ENCODE assay signal across 17 cellular contexts in the genomic region with DNA sequence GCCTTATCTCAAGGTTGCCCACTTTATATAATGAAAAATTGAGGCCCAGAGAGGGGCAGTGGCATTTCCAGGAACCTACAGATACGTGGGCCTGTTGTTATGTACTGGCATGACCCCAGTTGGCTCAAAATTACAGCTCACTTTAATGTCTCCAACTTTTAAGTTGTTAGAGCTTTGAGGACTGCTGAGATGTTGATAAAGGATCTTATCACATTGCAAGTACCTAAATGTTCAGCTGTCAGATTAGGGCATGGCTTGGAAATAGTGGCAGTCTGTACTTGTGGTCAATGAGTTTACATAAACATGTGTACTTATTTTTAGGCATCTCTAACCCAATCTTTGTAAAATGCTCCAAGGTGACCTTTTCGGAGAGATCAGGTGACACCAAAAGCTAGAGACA. TPM values are rescaled to one million over a fixed set of nuclear protein-coding genes. Genes with fewer than 3 reads are reported as not detected.
DNase-seq lines count a peak whose midpoint lies in the region; ATAC-seq and TF ChIP-seq lines count a peak whose summit lies in the region.
"Had no signal": no experiment of that assay in that cellular context is flagged by ENCODE, and none has a peak within 500 bp of the region (broad histone marks: within the 10 kb centered on the region; RNA-seq: fewer than 3 reads in every experiment).

No MANE protein-coding gene starts in this region.

- no peak overlapping the region for H3K4me3 ChIP-seq in MM.1S (ENCODE audit: low read length)
- H3K4me3 ChIP-seq in parathyroid adenoma (ENCODE audit: low read depth, low read length) = no peak overlapping the region
- no peak overlapping the region for H3K4me3 ChIP-seq in GM23338
- H3K4me3 ChIP-seq: BLaER1 treated with 17β-estradiol and CSF1 and Interleukin-3, amounts not matched to agents 10 nM and 100 nM had no signal

- no peak overlapping the region for H3K9ac ChIP-seq in MM.1S (ENCODE audit: low read length)
- H3K9ac ChIP-seq in parathyroid adenoma = no peak overlapping the region
- H3K9ac ChIP-seq: BLaER1 treated with 17β-estradiol and CSF1 and Interleukin-3, amounts not matched to agents 10 nM and 100 nM had no signal

- no peaks in the 10 kb centered on the region; the same call in 1 of the 2 replicates for H3K4me1 ChIP-seq in MM.1S (ENCODE audit: low read length)
- H3K4me1 ChIP-seq in parathyroid adenoma = peaks cover 41% of the 10 kb centered on the region
- no peaks in the 10 kb centered on the region for H3K4me1 ChIP-seq in GM23338 (ENCODE audit: insufficient read depth)
- H3K4me1 ChIP-seq: BLaER1 treated with 17β-estradiol and CSF1 and Interleukin-3, amounts not matched to agents 10 nM and 100 nM; Caco-2 had no signal

- POLR2A ChIA-PET in CD4-positive, alpha-beta T cell (lab: Charles Lee) = no interaction called here

- CTCF ChIA-PET in CD4-positive, alpha-beta T cell (lab: Charles Lee) = no interaction called here

- intact Hi-C loops in CD4-positive, alpha-beta T cell (cut with DNase I, micrococcal nuclease) = no loop called here

- no peak overlapping the region for H3K27ac Mint-ChIP-seq in CD4-positive, alpha-beta T cell
- no peak overlapping the region for H3K27ac Mint-ChIP-seq in GM23338
- H3K27ac Mint-ChIP-seq: B cell, HFFc6 had no signal

- H3K36me3 ChIP-seq in MM.1S (replicated peaks; ENCODE audit: insufficient read depth, low read length) (no peaks in the 10 kb centered on the region), parathyroid adenoma (ENCODE audit: control insufficient read depth, insufficient read depth, low read length) (no peaks in the 10 kb centered on the region), GM23338 (ENCODE audit: insufficient read depth) (no peaks in the 10 kb centered on the region)

- no peaks in the 10 kb centered on the region for H3K79me2 ChIP-seq in MM.1S (ENCODE audit: low read length)
- H3K79me2 ChIP-seq in parathyroid adenoma = no peaks in the 10 kb centered on the region
- no peaks in the 10 kb centered on the region for H3K79me2 ChIP-seq in GM23338 (replicated peaks; ENCODE audit: insufficient read depth)

- no peak for ATAC-seq in CD4-positive, alpha-beta T cell (ENCODE audit: poor library complexity)
- ATAC-seq in GM23338 = no peak
- ATAC-seq: HCT116 had no signal

- no peaks in the 10 kb centered on the region for H3K27me3 Mint-ChIP-seq in CD4-positive, alpha-beta T cell
- H3K27me3 Mint-ChIP-seq in GM23338 (ENCODE audit: insufficient read depth, low read depth, poor library complexity) = no peaks in the 10 kb centered on the region
- H3K27me3 Mint-ChIP-seq: B cell; CD8-positive, alpha-beta memory T cell had no signal

- H3K4me2 ChIP-seq in MM.1S (ENCODE audit: low read depth, low read length) (no peak overlapping the region), parathyroid adenoma (ENCODE audit: low read length) (no peak overlapping the region), GM23338 (no peak overlapping the region)

- H4K20me1 ChIP-seq in MM.1S (ENCODE audit: insufficient read depth, low read length) = no peaks in the 10 kb centered on the region
- no peaks in the 10 kb centered on the region for H4K20me1 ChIP-seq in GM23338 (replicated peaks; ENCODE audit: insufficient read depth)
- H4K20me1 ChIP-seq: BLaER1 treated with 17β-estradiol and CSF1 and Interleukin-3, amounts not matched to agents 10 nM and 100 nM had no signal

- H3K9me3 ChIP-seq in MM.1S (replicated peaks; ENCODE audit: insufficient read depth, low read length) (no peaks in the 10 kb centered on the region), parathyroid adenoma (ENCODE audit: control insufficient read depth, low read length) (no peaks in the 10 kb centered on the region)
- H3K9me3 ChIP-seq in CD4-positive, alpha-beta T cell (ENCODE audit: control insufficient read depth, low read length) = no peaks in the 10 kb centered on the region
- H3K9me3 ChIP-seq: BLaER1 treated with 17β-estradiol and CSF1 and Interleukin-3, amounts not matched to agents 10 nM and 100 nM; Caco-2 had no signal

- TF ChIP-seq CTCF in MM.1S (IDR thresholded peaks at IDR 0.05; ENCODE audit: low read length) (no peak), parathyroid adenoma (IDR thresholded peaks at IDR 0.05) (no peak), GM23338 (conservative IDR thresholded peaks at IDR 0.05; ENCODE audit: low read depth in 2 of 2) (no peak)
- TF ChIP-seq CTCF in CD4-positive, alpha-beta T cell (IDR thresholded peaks at IDR 0.05) = no peak

- H3K36me3 Mint-ChIP-seq in CD4-positive, alpha-beta T cell (ENCODE audit: low read depth) = peaks cover 6% of the 10 kb centered on the region
- H3K36me3 Mint-ChIP-seq in GM23338 (ENCODE audit: low read depth) = no peaks in the 10 kb centered on the region

- peak; percentile 20 for DNase-seq in MM.1S
- peak; percentile 15 to 78 for DNase-seq in erythroblast (lab: John Stamatoyannopoulos, UW)
- no peak for DNase-seq in HuH-7 (ENCODE audit: low spot score)
- no peak for DNase-seq in CD4-positive, alpha-beta T cell
- DNase-seq in GM23338 (ENCODE audit: low spot score) = no peak
- DNase-seq: Caco-2; CD8-positive, alpha-beta memory T cell; GOT3; H7; HFFc6; IMR-90 had no signal

- H2AFZ ChIP-seq in MM.1S (ENCODE audit: low read length) = no peak overlapping the region
- peak overlapping the region; percentile 77 for H2AFZ ChIP-seq in parathyroid adenoma
- no peak overlapping the region for H2AFZ ChIP-seq in GM23338

- H3K9me2 ChIP-seq in MM.1S (replicated peaks; ENCODE audit: insufficient read depth, low read length) (no peaks in the 10 kb centered on the region), GM23338 (ENCODE audit: insufficient read depth) (no peaks in the 10 kb centered on the region)

- H3K4me1 Mint-ChIP-seq in CD4-positive, alpha-beta T cell (ENCODE audit: low read depth) = no peaks in the 10 kb centered on the region
- peaks cover 5% of the 10 kb centered on the region; the same call in 1 of the 3 replicates for H3K4me1 Mint-ChIP-seq in GM23338
- H3K4me1 Mint-ChIP-seq: B cell had no signal

- no peak overlapping the region for H3K27ac ChIP-seq in MM.1S (ENCODE audit: low read length)
- peak overlapping the region; percentile 90 for H3K27ac ChIP-seq in parathyroid adenoma
- H3K27ac ChIP-seq in CD4-positive, alpha-beta T cell (ENCODE audit: low read depth, low read length) = no peak overlapping the region
- no peak overlapping the region for H3K27ac ChIP-seq in GM23338 (ENCODE audit: low read depth)
- H3K27ac ChIP-seq: BLaER1 treated with 17β-estradiol and CSF1 and Interleukin-3, amounts not matched to agents 10 nM and 100 nM; HL-60 had no signal

- H3F3A ChIP-seq in MM.1S (ENCODE audit: insufficient read depth, low read length) (no peaks in the 10 kb centered on the region), GM23338 (replicated peaks; ENCODE audit: low read depth) (no peaks in the 10 kb centered on the region)

- H3K9me3 Mint-ChIP-seq in CD4-positive, alpha-beta T cell = no peaks in the 10 kb centered on the region
- H3K9me3 Mint-ChIP-seq in GM23338 = no peaks in the 10 kb centered on the region
- H3K9me3 Mint-ChIP-seq: CD8-positive, alpha-beta memory T cell; HFFc6 had no signal

- no peaks in the 10 kb centered on the region for H3K27me3 ChIP-seq in MM.1S (replicated peaks; ENCODE audit: insufficient read depth, low read length)
- no peaks in the 10 kb centered on the region for H3K27me3 ChIP-seq in parathyroid adenoma (ENCODE audit: control insufficient read depth, insufficient read depth, low read length)
- no peaks in the 10 kb centered on the region for H3K27me3 ChIP-seq in CD4-positive, alpha-beta T cell (ENCODE audit: control insufficient read depth, insufficient read depth, low read length)
- no peaks in the 10 kb centered on the region for H3K27me3 ChIP-seq in GM23338 (ENCODE audit: insufficient read depth)
- H3K27me3 ChIP-seq: BLaER1 treated with 17β-estradiol and CSF1 and Interleukin-3, amounts not matched to agents 10 nM and 100 nM had no signal

- no peak for TF ChIP-seq POLR2A in erythroblast (IDR thresholded peaks at IDR 0.05; ENCODE audit: low read length)

- no peak overlapping the region for H3K4me3 Mint-ChIP-seq in CD4-positive, alpha-beta T cell
- H3K4me3 Mint-ChIP-seq in GM23338 = no peak overlapping the region
- H3K4me3 Mint-ChIP-seq: B cell; CD8-positive, alpha-beta memory T cell; HFFc6 had no signal

TF ChIP-seq in GM23338, 12 proteins besides CTCF, POLR2A, EP300 and RAD21 (continues in another document):
- TF ChIP-seq NANOG (IDR thresholded peaks at IDR 0.05; ENCODE audit: borderline replicate concordance) (no peak), ZNF114 (CRISPR knock-in tag; IDR thresholded peaks at IDR 0.05) (no peak), EZH2 (IDR thresholded peaks at IDR 0.05; ENCODE audit: low read depth, unreplicated experiment) (no peak), POLR2AphosphoS5 (IDR thresholded peaks at IDR 0.05; ENCODE audit: low read depth) (no peak), EZH2phosphoT487 (IDR thresholded peaks at IDR 0.05; ENCODE audit: unreplicated experiment) (no peak)
- TF ChIP-seq, protein P1, sequence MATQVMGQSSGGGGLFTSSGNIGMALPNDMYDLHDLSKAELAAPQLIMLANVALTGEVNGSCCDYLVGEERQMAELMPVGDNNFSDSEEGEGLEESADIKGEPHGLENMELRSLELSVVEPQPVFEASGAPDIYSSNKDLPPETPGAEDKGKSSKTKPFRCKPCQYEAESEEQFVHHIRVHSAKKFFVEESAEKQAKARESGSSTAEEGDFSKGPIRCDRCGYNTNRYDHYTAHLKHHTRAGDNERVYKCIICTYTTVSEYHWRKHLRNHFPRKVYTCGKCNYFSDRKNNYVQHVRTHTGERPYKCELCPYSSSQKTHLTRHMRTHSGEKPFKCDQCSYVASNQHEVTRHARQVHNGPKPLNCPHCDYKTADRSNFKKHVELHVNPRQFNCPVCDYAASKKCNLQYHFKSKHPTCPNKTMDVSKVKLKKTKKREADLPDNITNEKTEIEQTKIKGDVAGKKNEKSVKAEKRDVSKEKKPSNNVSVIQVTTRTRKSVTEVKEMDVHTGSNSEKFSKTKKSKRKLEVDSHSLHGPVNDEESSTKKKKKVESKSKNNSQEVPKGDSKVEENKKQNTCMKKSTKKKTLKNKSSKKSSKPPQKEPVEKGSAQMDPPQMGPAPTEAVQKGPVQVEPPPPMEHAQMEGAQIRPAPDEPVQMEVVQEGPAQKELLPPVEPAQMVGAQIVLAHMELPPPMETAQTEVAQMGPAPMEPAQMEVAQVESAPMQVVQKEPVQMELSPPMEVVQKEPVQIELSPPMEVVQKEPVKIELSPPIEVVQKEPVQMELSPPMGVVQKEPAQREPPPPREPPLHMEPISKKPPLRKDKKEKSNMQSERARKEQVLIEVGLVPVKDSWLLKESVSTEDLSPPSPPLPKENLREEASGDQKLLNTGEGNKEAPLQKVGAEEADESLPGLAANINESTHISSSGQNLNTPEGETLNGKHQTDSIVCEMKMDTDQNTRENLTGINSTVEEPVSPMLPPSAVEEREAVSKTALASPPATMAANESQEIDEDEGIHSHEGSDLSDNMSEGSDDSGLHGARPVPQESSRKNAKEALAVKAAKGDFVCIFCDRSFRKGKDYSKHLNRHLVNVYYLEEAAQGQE (IDR thresholded peaks at IDR 0.05; ENCODE audit: unreplicated experiment) = no peak

RNA-seq across cellular contexts. Expression of a gene that starts 14.6 kb away (rescaled TPM):
- total RNA-seq in CD4-positive, alpha-beta T cell = 10 to 100 TPM in 1 of 2 experiments, 1 to 10 TPM in 1; 7.8 to 10.4 TPM
- 0.24 and 0.89 TPM in 2 replicates for total RNA-seq in GM23338 (2014; rRNA removed; shearing (Covaris generic))
- 0.50 and 0.70 TPM in 2 replicates for polyA plus RNA-seq in GM23338 (2016; fragmentation: Nextera tagmentation; extraction: Ambion mirVana)
- total RNA-seq: HT1080 had no signal

RNA-seq across cellular contexts. Expression of a gene that starts 51.5 kb away (rescaled TPM):
- 10 to 100 TPM; 51.4 to 60.7 TPM for total RNA-seq in CD4-positive, alpha-beta T cell
- total RNA-seq in GM23338 (2014; rRNA removed; shearing (Covaris generic)) = 131 and 145 TPM in 2 replicates
- 108 and 126 TPM in 2 replicates for polyA plus RNA-seq in GM23338 (2016; fragmentation: Nextera tagmentation; extraction: Ambion mirVana)

Comparison
In these comparisons a context has a peak if more than half of its experiments do, and no peak if none do; other contexts are left out.
1. DNase-seq: peak in MM.1S (single experiment) and erythroblast (2 of 2); none in HuH-7 (single experiment), CD4-positive, alpha-beta T cell (0 of 10) and GM23338 (single experiment).